In the genomic region with DNA sequence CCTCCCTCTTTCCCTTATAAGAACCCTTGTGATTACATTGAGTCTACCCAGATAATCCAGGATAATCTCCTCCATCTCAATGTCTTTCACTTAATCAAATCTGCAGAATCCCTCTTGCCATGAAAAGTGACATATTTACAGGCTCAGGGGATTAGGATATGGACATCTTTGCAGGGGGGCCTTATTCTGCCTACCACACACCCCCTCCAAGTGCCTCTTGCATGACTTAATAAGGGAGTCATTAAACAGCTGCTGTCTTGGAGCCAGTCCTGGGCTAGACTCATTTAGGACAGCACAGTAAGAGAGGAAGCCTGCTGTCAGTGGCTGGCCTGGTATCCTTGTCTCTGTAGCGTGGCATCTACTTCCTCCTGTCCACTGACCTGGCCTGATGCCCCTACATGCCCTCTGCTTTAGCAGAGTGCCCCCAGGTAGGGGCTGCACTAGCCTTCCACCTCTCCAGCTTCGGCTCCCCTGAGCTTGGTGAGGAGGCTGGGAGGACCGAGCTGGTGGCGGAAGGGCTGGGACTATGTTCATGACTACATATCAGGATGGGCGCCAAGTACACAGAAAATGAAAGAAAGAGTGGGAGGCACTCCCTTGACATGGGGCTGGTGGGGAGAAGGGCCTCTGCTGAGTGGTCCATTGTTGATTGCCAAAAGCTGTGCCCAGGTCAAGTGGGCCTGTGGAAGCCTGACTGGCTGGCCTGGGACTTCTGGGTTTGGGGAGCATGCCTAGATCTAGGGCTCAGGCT, we compare ENCODE assay signal across 16 cellular contexts. TPM values are rescaled to one million over a fixed set of nuclear protein-coding genes. Genes with fewer than 3 reads are reported as not detected.
DNase-seq lines count a peak whose midpoint lies in the region; ATAC-seq and TF ChIP-seq lines count a peak whose summit lies in the region.
"Had no signal": no experiment of that assay in that cellular context is flagged by ENCODE, and none has a peak within 500 bp of the region (broad histone marks: within the 10 kb centered on the region; RNA-seq: fewer than 3 reads in every experiment).

No MANE protein-coding gene starts in this region.

- TF ChIP-seq EP300 in sigmoid colon (IDR thresholded peaks at IDR 0.05): no peak

- intact Hi-C loops in sigmoid colon (cut with DNase I) (no loop called here), gastrocnemius medialis (cut with DNase I; ENCODE audit: low total_unique reads) (no loop called here)

- TF ChIP-seq POLR2A in sigmoid colon (IDR thresholded peaks at IDR 0.05) (no peak), gastrocnemius medialis (IDR thresholded peaks at IDR 0.05) (no peak)

- no peak overlapping the region for H3K4me3 ChIP-seq in fibroblast of mammary gland (ENCODE audit: control insufficient read depth, low read depth, low read length)
- no peak overlapping the region for H3K4me3 ChIP-seq in sigmoid colon
- no peak overlapping the region for H3K4me3 ChIP-seq in gastrocnemius medialis
- H3K4me3 ChIP-seq: BLaER1 treated with 17β-estradiol and CSF1 and Interleukin-3, amounts not matched to agents 10 nM and 100 nM; SJSA1 had no signal

- in situ Hi-C loops in gastrocnemius medialis (cut with MboI; ENCODE audit: low sequenced_read_pairs in 4 of 4): loop anchor here in 1 of 4 donors (25.0 kb wide), 1 partner anchor 107 kb away; the partner anchor contains the start of genes DCTN3 and RPP25L

- DNase-seq in DMS 273 (lab: John Stamatoyannopoulos, UW; ENCODE audit: unreplicated experiment) (peak; percentile 27), DMS 273 treated with DMSO at 0.1 percent for 48 hours (lab: John Stamatoyannopoulos, UW) (no peak), NCI-H82 (lab: John Stamatoyannopoulos, UW) (peak; percentile 98), fibroblast of mammary gland (ENCODE audit: low read depth) (peak; percentile 9), sigmoid colon (peak; percentile 32), NCI-H774 (lab: John Stamatoyannopoulos, UW) (no peak), gastrocnemius medialis (no peak)
- DNase-seq: MM.1S, NCI-H1105, NCI-H187 had no signal

- H3K4me1 ChIP-seq in sigmoid colon: peaks cover 0 to 29% (median 25%) of the 10 kb centered on the region in 4 donors
- peaks cover 0 to 6% of the 10 kb centered on the region in 2 donors for H3K4me1 ChIP-seq in gastrocnemius medialis
- H3K4me1 ChIP-seq: SJSA1 had no signal

- H3K9me3 ChIP-seq in sigmoid colon (no peaks in the 10 kb centered on the region), gastrocnemius medialis (no peaks in the 10 kb centered on the region)
- H3K9me3 ChIP-seq: BLaER1 treated with 17β-estradiol and CSF1 and Interleukin-3, amounts not matched to agents 10 nM and 100 nM; SJSA1 had no signal

- no peak for TF ChIP-seq CTCF in fibroblast of mammary gland (conservative IDR thresholded peaks at IDR 0.05; ENCODE audit: control insufficient read depth, insufficient read depth, low read depth, low read length)
- TF ChIP-seq CTCF in sigmoid colon (IDR thresholded peaks at IDR 0.05): no peak
- no peak for TF ChIP-seq CTCF in gastrocnemius medialis (IDR thresholded peaks at IDR 0.05 in 4 of 5, conservative IDR thresholded peaks at IDR 0.05 in 1 of 5)

- H3K27me3 ChIP-seq in sigmoid colon: no peaks in the 10 kb centered on the region
- H3K27me3 ChIP-seq in gastrocnemius medialis: no peaks in the 10 kb centered on the region
- H3K27me3 ChIP-seq: BLaER1 treated with 17β-estradiol and CSF1 and Interleukin-3, amounts not matched to agents 10 nM and 100 nM; SJSA1 had no signal

- WGBS in sigmoid colon, 2 donors: 80 to 87% methylated on average over 5 of the region's 5 CpGs

- no peak for ATAC-seq in GM19455 (IDR thresholded peaks at IDR 0.05; ENCODE audit: unreplicated experiment)
- no peak for ATAC-seq in gastrocnemius medialis

- H3K36me3 ChIP-seq in sigmoid colon (no peaks in the 10 kb centered on the region), gastrocnemius medialis (no peaks in the 10 kb centered on the region)
- H3K36me3 ChIP-seq: BLaER1 treated with 17β-estradiol and CSF1 and Interleukin-3, amounts not matched to agents 10 nM and 100 nM; SJSA1 had no signal

- H3K27ac ChIP-seq in sigmoid colon (no peak overlapping the region), gastrocnemius medialis (no peak overlapping the region)
- H3K27ac ChIP-seq: 22Rv1; BLaER1 treated with 17β-estradiol and CSF1 and Interleukin-3, amounts not matched to agents 10 nM and 100 nM; KMS-11; RWPE1; SJSA1 had no signal

RNA-seq across cellular contexts. Expression of gene ENHO, which starts 17.2 kb away (rescaled TPM):
- total RNA-seq in sigmoid colon (1 to 10 TPM in 1 of 4 donors, not detected in 3; 2.5 TPM), gastrocnemius medialis (under 1 TPM in 1 of 4 donors, not detected in 3; 0.65 TPM)
- 1 to 10 TPM; 1.9 to 7.4 (median 6.0) TPM for polyA plus RNA-seq in sigmoid colon
- total RNA-seq: SJSA1 had no signal

RNA-seq across cellular contexts. Expression of gene DNAI1, which starts 46.9 kb away (rescaled TPM):
- total RNA-seq in sigmoid colon (under 1 TPM in 1 of 4 donors, not detected in 3; under 0.01 TPM), gastrocnemius medialis (under 1 TPM in 1 of 4 donors, not detected in 3; 0.49 TPM)
- polyA plus RNA-seq in sigmoid colon: under 1 TPM in 1 of 3 donors, not detected in 2; 0.01 TPM
- total RNA-seq: SJSA1 had no signal

RNA-seq across cellular contexts. Expression of gene FAM219A, which starts 47.2 kb away (rescaled TPM):
- 10 to 100 TPM in 1 of 4 donors, 1 to 10 TPM in 3; 7.4 to 10.2 (median 8.8) TPM for total RNA-seq in sigmoid colon
- 1 to 10 TPM; 3.0 to 7.9 (median 3.2) TPM for polyA plus RNA-seq in sigmoid colon
- 10 to 100 TPM; 29.5 to 58.4 (median 41.8) TPM for total RNA-seq in gastrocnemius medialis

Comparison
In these comparisons a context has a peak if more than half of its experiments do, and no peak if none do; other contexts are left out.
1. DNase-seq: peak in DMS 273 (single experiment), NCI-H82 (single experiment), fibroblast of mammary gland (single experiment) and sigmoid colon (single experiment); none in DMS 273 treated with DMSO at 0.1 percent for 48 hours (single experiment), NCI-H774 (single experiment) and gastrocnemius medialis (0 of 2).